ENCODE assay signal across 8 cellular contexts in the genomic region with DNA sequence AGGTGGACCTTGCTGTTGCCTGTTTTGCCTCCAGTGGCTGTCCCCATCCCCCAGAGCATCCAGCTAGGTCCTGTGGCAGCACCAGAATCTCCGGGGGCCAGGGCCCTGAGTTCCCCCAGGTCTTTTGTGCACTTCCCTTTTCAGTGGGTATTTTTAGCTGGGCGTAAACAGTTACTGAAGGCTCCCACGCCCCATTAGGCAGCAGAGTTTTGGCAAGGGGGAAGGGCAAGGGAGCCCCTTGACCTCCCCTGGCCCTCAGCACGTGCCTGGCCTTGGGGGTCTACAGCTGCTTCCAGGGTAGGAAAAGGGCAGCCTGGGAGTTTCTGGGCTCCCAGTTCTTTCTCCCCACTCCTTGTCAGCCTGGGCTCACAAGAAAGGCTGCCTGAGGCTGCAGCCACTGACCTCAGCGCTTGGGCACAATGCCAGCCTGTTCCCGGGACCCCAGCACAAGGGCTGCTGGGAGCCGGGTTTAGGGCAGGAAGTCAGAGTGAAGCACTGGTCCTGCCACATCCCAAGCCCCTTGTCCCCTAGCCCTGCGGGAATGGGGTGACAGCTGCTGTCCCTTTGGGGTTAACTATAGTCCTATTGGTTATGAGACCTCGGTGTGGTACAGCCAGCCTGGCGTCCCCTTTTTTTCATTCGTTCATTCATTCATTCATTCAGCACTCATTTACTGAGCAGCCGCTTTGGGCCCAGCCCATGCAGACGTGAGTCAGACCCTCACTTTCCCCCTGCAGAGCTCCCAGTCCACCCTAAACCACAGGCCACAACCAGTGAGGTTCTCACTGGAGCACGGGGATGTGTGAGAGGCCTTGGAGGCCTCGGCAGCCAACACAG. TPM values are rescaled to one million over a fixed set of nuclear protein-coding genes. Genes with fewer than 3 reads are reported as not detected.
A peak's percentile ranks its signal among the peaks of the same experiment; 100 is the strongest.
DNase-seq lines count a peak whose midpoint lies in the region; ATAC-seq and TF ChIP-seq lines count a peak whose summit lies in the region.

No MANE protein-coding gene starts in this region.

- H3K4me1 Mint-ChIP-seq in CD4-positive, alpha-beta memory T cell, result peaks cover 51 to 96% (median 81%) of the 10 kb centered on the region in 4 donors

- no peaks in the 10 kb centered on the region for H3K27me3 Mint-ChIP-seq in CD4-positive, alpha-beta memory T cell

- no peaks in the 10 kb centered on the region for H3K9me3 ChIP-seq in CD4-positive, alpha-beta memory T cell (ENCODE audit: control insufficient read depth in 1 of 2, low read length in 2 of 2)
- no peaks in the 10 kb centered on the region for H3K9me3 ChIP-seq in psoas muscle

- peaks cover 11% of the 10 kb centered on the region for H3K36me3 ChIP-seq in CD4-positive, alpha-beta memory T cell (ENCODE audit: insufficient read depth, low read length)
- H3K36me3 ChIP-seq in psoas muscle (ENCODE audit: insufficient read depth in 1 of 2, low read depth in 1 of 2), result no peaks in the 10 kb centered on the region

- H3K4me3 Mint-ChIP-seq in CD4-positive, alpha-beta memory T cell, result peak overlapping the region; percentile 85 to 96 (median 92)

- H3K4me3 ChIP-seq in CD4-positive, alpha-beta memory T cell (ENCODE audit: low read length in 2 of 2), result peak overlapping the region; percentile 7 to 69
- peak overlapping the region; percentile 18 for H3K4me3 ChIP-seq in psoas muscle

- CTCF ChIA-PET in CD4-positive, alpha-beta memory T cell (lab: Charles Lee; ENCODE audit: partially characterized antibody), result interaction anchor here (9.3 to 36.4 kb wide), 3 partner anchors 5 to 157 kb away, joined by 77 to 1908 read pairs (median 1908); partner anchors contain the start of genes CSK and LMAN1L

- peak overlapping the region; percentile 95 to 99 (median 98) for H3K27ac Mint-ChIP-seq in CD4-positive, alpha-beta memory T cell

- WGBS in psoas muscle, 3 donors, result 33 to 54% (median 37%) methylated on average over 15 of the region's 15 CpGs

- peaks cover 10 to 49% of the 10 kb centered on the region in 2 donors for H3K36me3 Mint-ChIP-seq in CD4-positive, alpha-beta memory T cell

- H3K9me3 Mint-ChIP-seq in CD4-positive, alpha-beta memory T cell, result peaks cover 0 to 3% (median 0%) of the 10 kb centered on the region in 8 donors

- POLR2A ChIA-PET in CD4-positive, alpha-beta memory T cell (lab: Charles Lee; ENCODE audit: partially characterized antibody), result interaction anchor here (0.6 to 24.9 kb wide), 8 partner anchors 0 to 175 kb away, joined by 3 to 1342 read pairs (median 31); partner anchors contain the start of genes CLK3, CSK, MPI and ULK3

- TF ChIP-seq CTCF in VCaP (conservative IDR thresholded peaks at IDR 0.05) (no peak), psoas muscle (IDR thresholded peaks at IDR 0.05) (no peak)

- ATAC-seq in psoas muscle (peak in 1 of 4 donors; percentile 18), HG02759 (IDR thresholded peaks at IDR 0.05; ENCODE audit: unreplicated experiment) (no peak), GM18519 (IDR thresholded peaks at IDR 0.05; ENCODE audit: low FRiP score, unreplicated experiment) (no peak)

- DNase-seq in CD4-positive, alpha-beta memory T cell, result peak in 1 of 5 donors; percentile 76
- peak; percentile 45 for DNase-seq in HS-5 (ENCODE audit: low read depth)
- peak; percentile 95 for DNase-seq in foreskin melanocyte
- DNase-seq in psoas muscle, result peak; percentile 74 to 84
- DNase-seq in NCI-H187 (lab: John Stamatoyannopoulos, UW), result no peak

- H3K4me1 ChIP-seq in CD4-positive, alpha-beta memory T cell (ENCODE audit: insufficient read depth, low read length), result peaks cover 99% of the 10 kb centered on the region
- H3K4me1 ChIP-seq in psoas muscle, result peaks cover 68% of the 10 kb centered on the region

- no peaks in the 10 kb centered on the region for H3K27me3 ChIP-seq in CD4-positive, alpha-beta memory T cell (ENCODE audit: insufficient read depth, low read length)
- no peaks in the 10 kb centered on the region for H3K27me3 ChIP-seq in psoas muscle (ENCODE audit: insufficient read depth in 3 of 3, low read length in 2 of 3)

- intact Hi-C loops in CD4-positive, alpha-beta memory T cell (cut with micrococcal nuclease), result no loop called here
- intact Hi-C loops in psoas muscle (cut with DNase I), result no loop called here

- peak overlapping the region; percentile 86 for H3K27ac ChIP-seq in CD4-positive, alpha-beta memory T cell (ENCODE audit: low read depth, low read length)
- peak overlapping the region; percentile 52 for H3K27ac ChIP-seq in VCaP
- H3K27ac ChIP-seq in psoas muscle, result peak overlapping the region; percentile 63

RNA-seq across cellular contexts. Expression of gene CSK, which starts 8.4 kb away (rescaled TPM):
- total RNA-seq in CD4-positive, alpha-beta memory T cell, result 100 to 1,000 TPM; 234 to 247 TPM
- polyA plus RNA-seq in CD4-positive, alpha-beta memory T cell, result 100 to 1,000 TPM in 1 of 2 donors, 10 to 100 TPM in 1; 72.5 to 125 TPM
- total RNA-seq in psoas muscle, result 10 to 100 TPM; 15.5 to 23.8 (median 17.9) TPM
- 10 to 100 TPM; 12.2 to 29.6 (median 15.1) TPM for polyA plus RNA-seq in psoas muscle

RNA-seq across cellular contexts. Expression of gene LMAN1L, which starts 22.3 kb away (rescaled TPM):
- total RNA-seq in CD4-positive, alpha-beta memory T cell, result under 1 TPM; 0.23 to 0.39 TPM
- polyA plus RNA-seq in CD4-positive, alpha-beta memory T cell, result not detected
- total RNA-seq in psoas muscle, result under 1 TPM in 2 of 4 donors, not detected in 2; 0.36 to 0.66 TPM
- polyA plus RNA-seq in psoas muscle, result not detected

RNA-seq across cellular contexts. Expression of gene CPLX3, which starts 36.1 kb away (rescaled TPM):
- total RNA-seq in CD4-positive, alpha-beta memory T cell, result not detected
- polyA plus RNA-seq in CD4-positive, alpha-beta memory T cell, result not detected
- under 1 TPM in 1 of 4 donors, not detected in 3; 0.19 TPM for total RNA-seq in psoas muscle
- polyA plus RNA-seq in psoas muscle, result under 1 TPM in 2 of 3 donors, not detected in 1; 0.03 to 0.04 TPM

RNA-seq across cellular contexts. Expression of gene CYP1A2, which starts 41.7 kb away (rescaled TPM):
- not detected for total RNA-seq in CD4-positive, alpha-beta memory T cell
- polyA plus RNA-seq in CD4-positive, alpha-beta memory T cell, result not detected
- total RNA-seq in psoas muscle, result not detected
- polyA plus RNA-seq in psoas muscle, result under 1 TPM in 1 of 3 donors, not detected in 2; 0.03 TPM

RNA-seq across cellular contexts. Expression of gene ULK3, which starts 52.7 kb away (rescaled TPM):
- total RNA-seq in CD4-positive, alpha-beta memory T cell, result 10 to 100 TPM; 84.9 to 88.3 TPM
- polyA plus RNA-seq in CD4-positive, alpha-beta memory T cell, result 10 to 100 TPM; 33.6 to 38.5 TPM
- total RNA-seq in psoas muscle, result 10 to 100 TPM; 17.7 to 34.5 (median 27.0) TPM
- polyA plus RNA-seq in psoas muscle, result 10 to 100 TPM; 33.2 to 43.5 (median 42.8) TPM

Comparison
In these comparisons a context has a peak if more than half of its experiments do, and no peak if none do; other contexts are left out.
1. DNase-seq: peak in HS-5 (single experiment), foreskin melanocyte (single experiment) and psoas muscle (2 of 2); none in NCI-H187 (0 of 2).
2. RNA of gene CSK, which starts 8.4 kb away (total RNA-seq): 234 to 247 TPM in CD4-positive, alpha-beta memory T cell; 15.5 to 23.8 TPM in psoas muscle; every median in the first group is over 4 times any median in the second.
3. Peak in every context shown above with its lines, with median percentiles within 50 percentile points of each other: H3K27ac ChIP-seq.